ENCODE assay signal across 1 cellular context in the genomic region with DNA sequence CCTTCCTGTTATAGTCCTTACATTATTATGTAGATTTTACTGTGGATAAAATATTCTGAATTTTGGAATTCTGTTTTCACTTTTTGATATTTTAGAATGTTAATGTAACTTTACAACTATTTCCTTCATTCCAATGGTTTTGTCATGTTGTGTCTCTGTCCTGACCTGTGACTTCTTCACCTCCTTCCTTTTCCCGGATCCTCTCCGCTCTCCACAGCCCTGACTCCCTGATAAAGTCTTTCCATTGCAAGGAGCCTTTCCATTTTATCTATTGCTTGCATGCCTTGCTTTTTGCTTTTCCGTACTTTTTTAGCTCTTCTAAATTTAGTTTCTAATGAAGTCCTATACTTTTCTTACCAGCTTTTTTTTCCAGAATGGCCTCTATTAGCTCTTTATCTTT.
TF ChIP-seq lines count a peak whose summit lies in the region.

No MANE protein-coding gene starts in this region.

TF ChIP-seq in GM23338, 12 proteins besides CTCF, POLR2A, EP300 and RAD21 (continued from another document):
- TF ChIP-seq, protein P1, sequence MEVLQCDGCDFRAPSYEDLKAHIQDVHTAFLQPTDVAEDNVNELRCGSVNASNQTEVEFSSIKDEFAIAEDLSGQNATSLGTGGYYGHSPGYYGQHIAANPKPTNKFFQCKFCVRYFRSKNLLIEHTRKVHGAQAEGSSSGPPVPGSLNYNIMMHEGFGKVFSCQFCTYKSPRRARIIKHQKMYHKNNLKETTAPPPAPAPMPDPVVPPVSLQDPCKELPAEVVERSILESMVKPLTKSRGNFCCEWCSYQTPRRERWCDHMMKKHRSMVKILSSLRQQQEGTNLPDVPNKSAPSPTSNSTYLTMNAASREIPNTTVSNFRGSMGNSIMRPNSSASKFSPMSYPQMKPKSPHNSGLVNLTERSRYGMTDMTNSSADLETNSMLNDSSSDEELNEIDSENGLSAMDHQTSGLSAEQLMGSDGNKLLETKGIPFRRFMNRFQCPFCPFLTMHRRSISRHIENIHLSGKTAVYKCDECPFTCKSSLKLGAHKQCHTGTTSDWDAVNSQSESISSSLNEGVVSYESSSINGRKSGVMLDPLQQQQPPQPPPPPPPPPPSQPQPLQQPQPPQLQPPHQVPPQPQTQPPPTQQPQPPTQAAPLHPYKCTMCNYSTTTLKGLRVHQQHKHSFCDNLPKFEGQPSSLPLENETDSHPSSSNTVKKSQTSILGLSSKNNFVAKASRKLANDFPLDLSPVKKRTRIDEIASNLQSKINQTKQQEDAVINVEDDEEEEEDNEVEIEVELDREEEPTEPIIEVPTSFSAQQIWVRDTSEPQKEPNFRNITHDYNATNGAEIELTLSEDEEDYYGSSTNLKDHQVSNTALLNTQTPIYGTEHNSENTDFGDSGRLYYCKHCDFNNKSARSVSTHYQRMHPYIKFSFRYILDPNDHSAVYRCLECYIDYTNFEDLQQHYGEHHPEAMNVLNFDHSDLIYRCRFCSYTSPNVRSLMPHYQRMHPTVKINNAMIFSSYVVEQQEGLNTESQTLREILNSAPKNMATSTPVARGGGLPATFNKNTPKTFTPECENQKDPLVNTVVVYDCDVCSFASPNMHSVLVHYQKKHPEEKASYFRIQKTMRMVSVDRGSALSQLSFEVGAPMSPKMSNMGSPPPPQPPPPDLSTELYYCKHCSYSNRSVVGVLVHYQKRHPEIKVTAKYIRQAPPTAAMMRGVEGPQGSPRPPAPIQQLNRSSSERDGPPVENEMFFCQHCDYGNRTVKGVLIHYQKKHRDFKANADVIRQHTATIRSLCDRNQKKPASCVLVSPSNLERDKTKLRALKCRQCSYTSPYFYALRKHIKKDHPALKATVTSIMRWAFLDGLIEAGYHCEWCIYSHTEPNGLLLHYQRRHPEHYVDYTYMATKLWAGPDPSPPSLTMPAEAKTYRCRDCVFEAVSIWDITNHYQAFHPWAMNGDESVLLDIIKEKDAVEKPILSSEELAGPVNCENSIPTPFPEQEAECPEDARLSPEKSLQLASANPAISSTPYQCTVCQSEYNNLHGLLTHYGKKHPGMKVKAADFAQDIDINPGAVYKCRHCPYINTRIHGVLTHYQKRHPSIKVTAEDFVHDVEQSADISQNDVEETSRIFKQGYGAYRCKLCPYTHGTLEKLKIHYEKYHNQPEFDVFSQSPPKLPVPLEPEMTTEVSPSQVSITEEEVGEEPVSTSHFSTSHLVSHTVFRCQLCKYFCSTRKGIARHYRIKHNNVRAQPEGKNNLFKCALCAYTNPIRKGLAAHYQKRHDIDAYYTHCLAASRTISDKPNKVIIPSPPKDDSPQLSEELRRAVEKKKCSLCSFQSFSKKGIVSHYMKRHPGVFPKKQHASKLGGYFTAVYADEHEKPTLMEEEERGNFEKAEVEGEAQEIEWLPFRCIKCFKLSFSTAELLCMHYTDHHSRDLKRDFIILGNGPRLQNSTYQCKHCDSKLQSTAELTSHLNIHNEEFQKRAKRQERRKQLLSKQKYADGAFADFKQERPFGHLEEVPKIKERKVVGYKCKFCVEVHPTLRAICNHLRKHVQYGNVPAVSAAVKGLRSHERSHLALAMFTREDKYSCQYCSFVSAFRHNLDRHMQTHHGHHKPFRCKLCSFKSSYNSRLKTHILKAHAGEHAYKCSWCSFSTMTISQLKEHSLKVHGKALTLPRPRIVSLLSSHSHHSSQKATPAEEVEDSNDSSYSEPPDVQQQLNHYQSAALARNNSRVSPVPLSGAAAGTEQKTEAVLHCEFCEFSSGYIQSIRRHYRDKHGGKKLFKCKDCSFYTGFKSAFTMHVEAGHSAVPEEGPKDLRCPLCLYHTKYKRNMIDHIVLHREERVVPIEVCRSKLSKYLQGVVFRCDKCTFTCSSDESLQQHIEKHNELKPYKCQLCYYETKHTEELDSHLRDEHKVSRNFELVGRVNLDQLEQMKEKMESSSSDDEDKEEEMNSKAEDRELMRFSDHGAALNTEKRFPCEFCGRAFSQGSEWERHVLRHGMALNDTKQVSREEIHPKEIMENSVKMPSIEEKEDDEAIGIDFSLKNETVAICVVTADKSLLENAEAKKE (CRISPR knock-in tag; IDR thresholded peaks at IDR 0.05) = no peak
